Comparison of ENCODE assay signal across 10 cellular contexts in genomic region chr14:91058017-91058675, GRCh38. TPM values are rescaled to one million over a fixed set of nuclear protein-coding genes. Genes with fewer than 3 reads are reported as not detected.
DNase-seq lines count a peak whose midpoint lies in the region; ATAC-seq and TF ChIP-seq lines count a peak whose summit lies in the region.
"Had no signal": no experiment of that assay in that cellular context is flagged by ENCODE, and none has a peak within 500 bp of the region (broad histone marks: within the 10 kb centered on the region; RNA-seq: fewer than 3 reads in every experiment).

No MANE protein-coding gene starts in this region.

- peak overlapping the region; percentile 70 for H3K4me3 Mint-ChIP-seq in activated CD4-positive, alpha-beta T cell treated with anti-CD3 and anti-CD28 coated beads, Interleukin-2, amount 10 ng/mL, durations not matched to agents 24 days and 14 days
- peak overlapping the region; percentile 87 for H3K4me3 Mint-ChIP-seq in T-helper 2 cell treated with Interferon-gamma antibody and Interleukin-4, amounts not matched to agents 5 μg/mL and 100 μg/mL, for 36 hours

- TF ChIP-seq CTCF in fibroblast of mammary gland (conservative IDR thresholded peaks at IDR 0.05; ENCODE audit: control insufficient read depth, insufficient read depth, low read depth, low read length) = no peak
- no peak for TF ChIP-seq CTCF in retinal pigment epithelial cell (conservative IDR thresholded peaks at IDR 0.05; ENCODE audit: low read depth, low read length)

- intact Hi-C loops in activated CD4-positive, alpha-beta T cell treated with anti-CD3 and anti-CD28 coated beads, Interleukin-2, amount 10 ng/mL, durations not matched to agents 24 days and 14 days (cut with micrococcal nuclease) = no loop called here

- peak overlapping the region; percentile 48 for H3K27ac Mint-ChIP-seq in activated CD4-positive, alpha-beta T cell treated with anti-CD3 and anti-CD28 coated beads, Interleukin-2, amount 10 ng/mL, durations not matched to agents 24 days and 14 days
- H3K27ac Mint-ChIP-seq in T-helper 2 cell treated with Interferon-gamma antibody and Interleukin-4, amounts not matched to agents 5 μg/mL and 100 μg/mL, for 36 hours = peak overlapping the region; percentile 2

- H3K4me3 ChIP-seq in fibroblast of mammary gland (ENCODE audit: control insufficient read depth, low read depth, low read length) (no peak overlapping the region), retinal pigment epithelial cell (ENCODE audit: low read length) (peak overlapping the region; percentile 16)

- no peak for DNase-seq in activated CD4-positive, alpha-beta T cell treated with anti-CD3 and anti-CD28 coated beads, Interleukin-2, amount 10 ng/mL, durations not matched to agents 24 days and 14 days
- DNase-seq in activated CD4-positive, alpha-beta T cell treated with anti-CD3 and anti-CD28 coated beads for 4 hours = no peak
- DNase-seq in T-helper 2 cell treated with Interferon-gamma antibody and Interleukin-4, amounts not matched to agents 5 μg/mL and 100 μg/mL, for 36 hours (ENCODE audit: low spot score) = no peak
- peak; percentile 3 for DNase-seq in fibroblast of mammary gland (ENCODE audit: low read depth)
- peak; percentile 66 for DNase-seq in retinal pigment epithelial cell (ENCODE audit: low read depth)
- DNase-seq in NCI-H748 (lab: John Stamatoyannopoulos, UW; ENCODE audit: unreplicated experiment) = no peak
- DNase-seq: activated CD8-positive, alpha-beta memory T cell treated with anti-CD3 and anti-CD28 coated beads, Interleukin-2, amount 50 U/mL, for 48 hours; Kasumi-1 had no signal

- ATAC-seq in GM19023 (IDR thresholded peaks at IDR 0.05; ENCODE audit: unreplicated experiment) = no peak
- ATAC-seq in GM18870 (IDR thresholded peaks at IDR 0.05; ENCODE audit: unreplicated experiment) = no peak

- H3K27me3 Mint-ChIP-seq in activated CD4-positive, alpha-beta T cell treated with anti-CD3 and anti-CD28 coated beads, Interleukin-2, amount 10 ng/mL, durations not matched to agents 24 days and 14 days = no peaks in the 10 kb centered on the region
- no peaks in the 10 kb centered on the region for H3K27me3 Mint-ChIP-seq in T-helper 2 cell treated with Interferon-gamma antibody and Interleukin-4, amounts not matched to agents 5 μg/mL and 100 μg/mL, for 36 hours (ENCODE audit: low read depth)

- H3K36me3 Mint-ChIP-seq in activated CD4-positive, alpha-beta T cell treated with anti-CD3 and anti-CD28 coated beads, Interleukin-2, amount 10 ng/mL, durations not matched to agents 24 days and 14 days (ENCODE audit: low read depth) = peaks cover 24% of the 10 kb centered on the region
- peaks cover 40% of the 10 kb centered on the region for H3K36me3 Mint-ChIP-seq in T-helper 2 cell treated with Interferon-gamma antibody and Interleukin-4, amounts not matched to agents 5 μg/mL and 100 μg/mL, for 36 hours (ENCODE audit: low read depth)

- no peaks in the 10 kb centered on the region for H3K9me3 Mint-ChIP-seq in activated CD4-positive, alpha-beta T cell treated with anti-CD3 and anti-CD28 coated beads, Interleukin-2, amount 10 ng/mL, durations not matched to agents 24 days and 14 days
- no peaks in the 10 kb centered on the region for H3K9me3 Mint-ChIP-seq in T-helper 2 cell treated with Interferon-gamma antibody and Interleukin-4, amounts not matched to agents 5 μg/mL and 100 μg/mL, for 36 hours

- H3K4me1 Mint-ChIP-seq in activated CD4-positive, alpha-beta T cell treated with anti-CD3 and anti-CD28 coated beads, Interleukin-2, amount 10 ng/mL, durations not matched to agents 24 days and 14 days = peaks cover 41% of the 10 kb centered on the region
- H3K4me1 Mint-ChIP-seq in T-helper 2 cell treated with Interferon-gamma antibody and Interleukin-4, amounts not matched to agents 5 μg/mL and 100 μg/mL, for 36 hours (ENCODE audit: low read depth) = peaks cover 44% of the 10 kb centered on the region

RNA-seq across cellular contexts. Expression of gene RPS6KA5, which starts 2.3 kb away (rescaled TPM):
- 13.5 and 13.8 TPM in 2 replicates for total RNA-seq in activated CD4-positive, alpha-beta T cell treated with anti-CD3 and anti-CD28 coated beads, Interleukin-2, amount 10 ng/mL, durations not matched to agents 24 days and 14 days

RNA-seq across cellular contexts. Expression of gene DGLUCY, which starts 55.7 kb away (rescaled TPM):
- 28.1 and 30.1 TPM in 2 replicates for total RNA-seq in activated CD4-positive, alpha-beta T cell treated with anti-CD3 and anti-CD28 coated beads, Interleukin-2, amount 10 ng/mL, durations not matched to agents 24 days and 14 days

Comparison
In these comparisons a context has a peak if more than half of its experiments do, and no peak if none do; other contexts are left out.
1. DNase-seq: peak in fibroblast of mammary gland (single experiment) and retinal pigment epithelial cell (single experiment); none in activated CD4-positive, alpha-beta T cell treated with anti-CD3 and anti-CD28 coated beads, Interleukin-2, amount 10 ng/mL, durations not matched to agents 24 days and 14 days (single experiment), activated CD4-positive, alpha-beta T cell treated with anti-CD3 and anti-CD28 coated beads for 4 hours (0 of 2), T-helper 2 cell treated with Interferon-gamma antibody and Interleukin-4, amounts not matched to agents 5 μg/mL and 100 μg/mL, for 36 hours (single experiment) and NCI-H748 (single experiment).